ENCODE assay signal across 8 cellular contexts in the genomic region with DNA sequence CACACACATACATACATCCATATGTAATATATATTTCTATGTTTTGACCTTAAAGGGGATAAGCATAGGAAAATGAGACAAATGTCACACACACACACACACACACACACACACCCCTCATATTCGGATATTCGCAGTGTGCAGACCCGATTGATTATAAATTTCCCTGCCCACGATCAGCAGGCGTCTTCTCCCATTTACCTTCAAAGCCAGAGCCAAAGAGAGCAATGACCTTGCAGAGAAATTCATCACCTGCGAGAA. TPM values are rescaled to one million over a fixed set of nuclear protein-coding genes. Genes with fewer than 3 reads are reported as not detected.
DNase-seq lines count a peak whose midpoint lies in the region; ATAC-seq, FAIRE-seq and TF ChIP-seq lines count a peak whose summit lies in the region.

No MANE protein-coding gene starts in this region.

- FAIRE-seq in HepG2 (lab: Jason Lieb, UNC): no peak

- H3K9me3 Mint-ChIP-seq in T-helper 1 cell treated with Interleukin-12 subunit alpha and Interleukin-12 subunit beta and Interleukin-4 antibody, amounts not matched to agents 30 μg/mL and 1 μg/mL, for 36 hours: no peaks in the 10 kb centered on the region

- no peak overlapping the region for H3K9ac ChIP-seq in adipocyte (ENCODE audit: low read length)
- H3K9ac ChIP-seq in HepG2 (ENCODE audit: insufficient read depth, low read depth, low read length): no peak overlapping the region

- H3K4me3 ChIP-seq in adipocyte (ENCODE audit: low read length): peak overlapping the region; percentile 78
- no peak overlapping the region for H3K4me3 ChIP-seq in HepG2 (replicated peaks in 1 of 3; ENCODE audit: insufficient read depth in 1 of 3, low read depth in 2 of 3, low read length in 3 of 3)
- H3K4me3 ChIP-seq in stomach: peak overlapping the region; percentile 70 to 82 (median 74)

- CTCF ChIA-PET in HepG2 (lab: Yijun Ruan, JAX; ENCODE audit: low intra/inter-chr PET ratio, low total read pairs): no interaction called here

- H3K27ac Mint-ChIP-seq in T-helper 1 cell treated with Interleukin-12 subunit alpha and Interleukin-12 subunit beta and Interleukin-4 antibody, amounts not matched to agents 30 μg/mL and 1 μg/mL, for 36 hours: peak overlapping the region; percentile 76

- TF ChIP-seq EP300 in HepG2 (IDR thresholded peaks at IDR 0.05; ENCODE audit: low read depth in 2 of 2, low read length in 2 of 2) (no peak), HepG2 (CRISPR knock-in tag; IDR thresholded peaks at IDR 0.05; ENCODE audit: borderline replicate concordance) (no peak), stomach (IDR thresholded peaks at IDR 0.05) (no peak)

- no peak overlapping the region for H3K27ac ChIP-seq in HepG2 (ENCODE audit: extremely low read length, insufficient read depth, low read length)
- peak overlapping the region; percentile 79 to 89 (median 85) for H3K27ac ChIP-seq in stomach

- TF ChIP-seq CTCF in HepG2 (CRISPR knock-in tag; IDR thresholded peaks at IDR 0.05) (no peak), stomach (IDR thresholded peaks at IDR 0.05) (no peak)

- H3K79me2 ChIP-seq in HepG2 (ENCODE audit: insufficient read depth, low read length): no peaks in the 10 kb centered on the region

- no peak overlapping the region for H2AFZ ChIP-seq in HepG2 (ENCODE audit: low read length)

- no peaks in the 10 kb centered on the region for H3K27me3 Mint-ChIP-seq in T-helper 1 cell treated with Interleukin-12 subunit alpha and Interleukin-12 subunit beta and Interleukin-4 antibody, amounts not matched to agents 30 μg/mL and 1 μg/mL, for 36 hours (ENCODE audit: low read depth)

- peaks cover 33% of the 10 kb centered on the region for H3K36me3 Mint-ChIP-seq in T-helper 1 cell treated with Interleukin-12 subunit alpha and Interleukin-12 subunit beta and Interleukin-4 antibody, amounts not matched to agents 30 μg/mL and 1 μg/mL, for 36 hours (ENCODE audit: low read depth)

- TF ChIP-seq RAD21 in HepG2 (CRISPR knock-in tag; IDR thresholded peaks at IDR 0.05): no peak

- H3K4me3 Mint-ChIP-seq in T-helper 1 cell treated with Interleukin-12 subunit alpha and Interleukin-12 subunit beta and Interleukin-4 antibody, amounts not matched to agents 30 μg/mL and 1 μg/mL, for 36 hours: peak overlapping the region; percentile 97

- H3K4me1 ChIP-seq in adipocyte (ENCODE audit: control insufficient read depth, insufficient read depth, low read length): peaks cover 26% of the 10 kb centered on the region
- no peaks in the 10 kb centered on the region for H3K4me1 ChIP-seq in HepG2 (ENCODE audit: insufficient read depth, low read length)
- H3K4me1 ChIP-seq in stomach: peaks cover 18 to 40% (median 28%) of the 10 kb centered on the region in 4 donors

- 0 out of 2 replicates have a peak overlapping the region, but pooled peaks have one; percentile 39 for H3K4me2 ChIP-seq in HepG2 (ENCODE audit: low read depth, low read length)

- POLR2A ChIA-PET in HepG2 (lab: Yijun Ruan, JAX): no interaction called here

- peaks cover 5% of the 10 kb centered on the region for H3K27me3 ChIP-seq in adipocyte (replicated peaks; ENCODE audit: control insufficient read depth, insufficient read depth, low read length)
- H3K27me3 ChIP-seq in HepG2 (ENCODE audit: control insufficient read depth in 1 of 2, insufficient read depth in 2 of 2, low read length in 2 of 2): peaks cover 0 to 23% of the 10 kb centered on the region in 2 experiments; a peak in 3 of 5 replicates
- peaks cover 0 to 12% (median 3%) of the 10 kb centered on the region in 3 donors for H3K27me3 ChIP-seq in stomach

- no peaks in the 10 kb centered on the region for H4K20me1 ChIP-seq in HepG2 (ENCODE audit: insufficient read depth, low read length)

- H3K4me1 Mint-ChIP-seq in T-helper 1 cell treated with Interleukin-12 subunit alpha and Interleukin-12 subunit beta and Interleukin-4 antibody, amounts not matched to agents 30 μg/mL and 1 μg/mL, for 36 hours (ENCODE audit: low read depth): peaks cover 49% of the 10 kb centered on the region

- H3K9me3 ChIP-seq in adipocyte (ENCODE audit: control insufficient read depth, low read length) (no peaks in the 10 kb centered on the region), HepG2 (ENCODE audit: low read length) (no peaks in the 10 kb centered on the region), stomach (no peaks in the 10 kb centered on the region)

- 5% methylated on average over 6 of the region's 6 CpGs for WGBS in HepG2 (ENCODE audit: low lambda C conversion rate)
- WGBS in stomach, 5 donors: 3 to 16% (median 9%) methylated on average over 6 of the region's 6 CpGs

- H3K36me3 ChIP-seq in adipocyte (ENCODE audit: control insufficient read depth, insufficient read depth, low read length, severe bottlenecking) (no peaks in the 10 kb centered on the region), HepG2 (replicated peaks in 1 of 2; ENCODE audit: control insufficient read depth in 1 of 2, insufficient read depth in 2 of 2, low read length in 2 of 2) (no peaks in the 10 kb centered on the region), stomach (no peaks in the 10 kb centered on the region)

- DNase-seq in T-helper 1 cell (no peak), adipocyte (ENCODE audit: low read depth) (no peak), HepG2 (ENCODE audit: low spot score) (no peak), stomach (no peak), NCI-H2171 (lab: John Stamatoyannopoulos, UW) (no peak), SKM-1 (lab: John Stamatoyannopoulos, UW; ENCODE audit: unreplicated experiment) (no peak)

- intact Hi-C loops in HepG2 (cut with micrococcal nuclease; ENCODE audit: unreplicated experiment): no loop called here
- intact Hi-C loops in stomach (cut with DNase I; ENCODE audit: low total_unique reads): no loop called here

- BruUV-seq in HepG2 (replicated peaks; lab: Mats Ljungman, UMichigan): no TSS peak

- TF ChIP-seq POLR2A in HepG2 (IDR thresholded peaks at IDR 0.05; ENCODE audit: insufficient read depth in 1 of 2, low read depth in 2 of 2, low read length in 2 of 2) (no peak), stomach (IDR thresholded peaks at IDR 0.05) (no peak)

- in situ Hi-C loops in HepG2 (cut with HindIII; ENCODE audit: extremely low pct_ligation_motif_present, low pct_unique_long_range_greater_than_20kb): no loop called here

- ATAC-seq in HepG2 (no peak), HG03039 (IDR thresholded peaks at IDR 0.05; ENCODE audit: unreplicated experiment) (no peak)

TF ChIP-seq in HepG2, 621 proteins besides CTCF, POLR2A, EP300 and RAD21:
- no peak for TF ChIP-seq TSC22D2 (CRISPR knock-in tag; IDR thresholded peaks at IDR 0.05; ENCODE audit: borderline replicate concordance)
- no peak for TF ChIP-seq SOX6 (IDR thresholded peaks at IDR 0.05)
- no peak for TF ChIP-seq SOX6 (CRISPR knock-in tag; IDR thresholded peaks at IDR 0.05)
- no peak for TF ChIP-seq TBX2 (CRISPR knock-in tag; IDR thresholded peaks at IDR 0.05; ENCODE audit: borderline replicate concordance)
- TF ChIP-seq, protein P1, sequence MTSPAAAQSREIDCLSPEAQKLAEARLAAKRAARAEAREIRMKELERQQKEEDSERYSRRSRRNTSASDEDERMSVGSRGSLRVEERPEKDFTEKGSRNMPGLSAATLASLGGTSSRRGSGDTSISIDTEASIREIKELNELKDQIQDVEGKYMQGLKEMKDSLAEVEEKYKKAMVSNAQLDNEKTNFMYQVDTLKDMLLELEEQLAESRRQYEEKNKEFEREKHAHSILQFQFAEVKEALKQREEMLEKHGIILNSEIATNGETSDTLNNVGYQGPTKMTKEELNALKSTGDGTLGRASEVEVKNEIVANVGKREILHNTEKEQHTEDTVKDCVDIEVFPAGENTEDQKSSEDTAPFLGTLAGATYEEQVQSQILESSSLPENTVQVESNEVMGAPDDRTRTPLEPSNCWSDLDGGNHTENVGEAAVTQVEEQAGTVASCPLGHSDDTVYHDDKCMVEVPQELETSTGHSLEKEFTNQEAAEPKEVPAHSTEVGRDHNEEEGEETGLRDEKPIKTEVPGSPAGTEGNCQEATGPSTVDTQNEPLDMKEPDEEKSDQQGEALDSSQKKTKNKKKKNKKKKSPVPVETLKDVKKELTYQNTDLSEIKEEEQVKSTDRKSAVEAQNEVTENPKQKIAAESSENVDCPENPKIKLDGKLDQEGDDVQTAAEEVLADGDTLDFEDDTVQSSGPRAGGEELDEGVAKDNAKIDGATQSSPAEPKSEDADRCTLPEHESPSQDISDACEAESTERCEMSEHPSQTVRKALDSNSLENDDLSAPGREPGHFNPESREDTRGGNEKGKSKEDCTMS (CRISPR knock-in tag; conservative IDR thresholded peaks at IDR 0.05): no peak
- TF ChIP-seq ZNF460 (CRISPR knock-in tag; IDR thresholded peaks at IDR 0.05; ENCODE audit: borderline replicate concordance): no peak
- no peak for TF ChIP-seq GABPB1 (CRISPR knock-in tag; IDR thresholded peaks at IDR 0.05)
- TF ChIP-seq PTBP1 (IDR thresholded peaks at IDR 0.05; ENCODE audit: low read depth, low read length, poor library complexity, severe bottlenecking): no peak

RNA-seq across cellular contexts. Expression of a gene that starts 0.5 kb away (rescaled TPM):
- total RNA-seq in HepG2 (2016; rRNA removed; fragmentation: Illumina TruSeq; extraction: Trizol) (not detected in 2 replicates), stomach (10 to 100 TPM in 4 of 5 donors, 1 to 10 TPM in 1; 8.9 to 19.8 (median 14.9) TPM)
- total RNA-seq in HepG2 (2016; cell fraction: cytosol; rRNA removed; fragmentation: Illumina TruSeq; extraction: Trizol; ENCODE audit: low read depth): not detected in 2 replicates
- not detected in 2 replicates for total RNA-seq in HepG2 (2016; cell fraction: insoluble cytoplasmic fraction; rRNA removed; fragmentation: Illumina TruSeq; extraction: Trizol)
- total RNA-seq in HepG2 (2016; cell fraction: membrane; rRNA removed; fragmentation: Illumina TruSeq; extraction: Trizol): not detected in 2 replicates
- total RNA-seq in HepG2 (2016; cell fraction: nucleus; rRNA removed; fragmentation: Illumina TruSeq; extraction: Trizol): not detected in 2 replicates
- polyA plus RNA-seq in HepG2 (2011; rRNA removed) (not detected in 2 replicates), stomach (1 to 10 TPM in 1 of 3 donors, under 1 TPM in 2; 0.40 to 1.1 (median 0.92) TPM)
- polyA plus RNA-seq in HepG2 (2011; cell fraction: cytosol; rRNA removed): not detected in 2 replicates
- not detected in 2 replicates for polyA plus RNA-seq in HepG2 (2011; cell fraction: nucleus; rRNA removed)
- polyA plus RNA-seq in HepG2 (2012): not detected in 2 replicates
- polyA plus RNA-seq in HepG2 (2016; cell fraction: cytosol; fragmentation: Illumina TruSeq; extraction: Trizol; ENCODE audit: low read depth): not detected in 2 replicates
- not detected in 2 replicates for polyA plus RNA-seq in HepG2 (2016; cell fraction: insoluble cytoplasmic fraction; fragmentation: Illumina TruSeq; extraction: Trizol; ENCODE audit: low read depth)
- not detected in 2 replicates for polyA plus RNA-seq in HepG2 (2016; cell fraction: membrane; fragmentation: Illumina TruSeq; extraction: Trizol; ENCODE audit: low read depth)
- polyA plus RNA-seq in HepG2 (2016; cell fraction: nucleus; fragmentation: Illumina TruSeq; extraction: Trizol; ENCODE audit: insufficient read depth, low read depth): not detected in 2 replicates
- polyA minus RNA-seq in HepG2 (2011; rRNA and poly(A)+ RNA removed; ENCODE audit: low replicate concordance): not detected in 2 replicates
- not detected in 2 replicates for polyA minus RNA-seq in HepG2 (2011; cell fraction: cytosol; rRNA and poly(A)+ RNA removed)
- not detected in 2 replicates for polyA minus RNA-seq in HepG2 (2011; cell fraction: nucleus; rRNA and poly(A)+ RNA removed)

Comparison
In these comparisons a context has a peak if more than half of its experiments do, and no peak if none do; other contexts are left out.
1. H3K4me3 ChIP-seq: peak in adipocyte (single experiment) and stomach (4 of 4); none in HepG2 (0 of 3).
2. RNA of a gene that starts 0.5 kb away (total RNA-seq): 8.9 to 19.8 TPM in stomach; not detected in HepG2; every median in the first group is over 4 times any median in the second.